In genomic region chr11:16982809-16983208, GRCh38 we compare ENCODE assay signal across 17 cellular contexts. TPM values are rescaled to one million over a fixed set of nuclear protein-coding genes. Genes with fewer than 3 reads are reported as not detected.
DNase-seq lines count a peak whose midpoint lies in the region; ATAC-seq and TF ChIP-seq lines count a peak whose summit lies in the region.
"Had no signal": no experiment of that assay in that cellular context is flagged by ENCODE, and none has a peak within 500 bp of the region (broad histone marks: within the 10 kb centered on the region; RNA-seq: fewer than 3 reads in every experiment).

No MANE protein-coding gene starts in this region.

- WGBS in mammary epithelial cell (ENCODE audit: low coverage, missing lambda C conversion rate): no CpG with 5 or more reads among the region's 1 CpG
- 100% methylated on average over 1 of the region's 1 CpG for WGBS in mesodermal cell (ENCODE audit: insufficient coverage in 2 of 2), 2 experiments

- TF ChIP-seq CTCF in MM.1S (IDR thresholded peaks at IDR 0.05; ENCODE audit: low read length): no peak
- no peak for TF ChIP-seq CTCF in mammary epithelial cell (conservative IDR thresholded peaks at IDR 0.05 in 1 of 2, IDR thresholded peaks at IDR 0.05 in 1 of 2; ENCODE audit: extremely low read depth in 1 of 2, insufficient read depth in 1 of 2, low read depth in 1 of 2, low read length in 2 of 2)
- TF ChIP-seq CTCF in uterus (IDR thresholded peaks at IDR 0.05): no peak

- H4K20me1 ChIP-seq in MM.1S (ENCODE audit: insufficient read depth, low read length): no peaks in the 10 kb centered on the region
- H4K20me1 ChIP-seq in mammary epithelial cell (ENCODE audit: insufficient read depth, low read length): no peaks in the 10 kb centered on the region
- H4K20me1 ChIP-seq: BLaER1 treated with 17β-estradiol and CSF1 and Interleukin-3, amounts not matched to agents 10 nM and 100 nM had no signal

- H3K4me3 ChIP-seq in MM.1S (ENCODE audit: low read length): peak overlapping the region; percentile 10; the same call in 1 of the 2 replicates
- H3K4me3 ChIP-seq in mammary epithelial cell (replicated peaks in 1 of 3; ENCODE audit: insufficient read depth in 1 of 3, low read depth in 2 of 3, low read length in 3 of 3): no peak overlapping the region
- no peak overlapping the region for H3K4me3 ChIP-seq in mesodermal cell (ENCODE audit: extremely low read depth, insufficient read depth, low read length, poor library complexity, severe bottlenecking)
- H3K4me3 ChIP-seq in uterus: no peak overlapping the region
- H3K4me3 ChIP-seq: adrenal gland; BLaER1 treated with 17β-estradiol and CSF1 and Interleukin-3, amounts not matched to agents 10 nM and 100 nM; heart right ventricle; psoas muscle had no signal

- TF ChIP-seq POLR2A in uterus (IDR thresholded peaks at IDR 0.05): no peak

- peaks cover 87% of the 10 kb centered on the region for H3K79me2 ChIP-seq in MM.1S (ENCODE audit: low read length)
- no peaks in the 10 kb centered on the region for H3K79me2 ChIP-seq in mammary epithelial cell (ENCODE audit: insufficient read depth, low read length)

- intact Hi-C loops in mammary epithelial cell (cut with micrococcal nuclease): no loop called here
- intact Hi-C loops in uterus (cut with DNase I; ENCODE audit: low total_unique reads): no loop called here
- intact Hi-C loops in left colon (cut with DNase I, micrococcal nuclease): no loop called here

- CTCF ChIA-PET in mammary epithelial cell (lab: Charles Lee; ENCODE audit: low non-redundant PET): no interaction called here

- H3K4me2 ChIP-seq in MM.1S (ENCODE audit: low read depth, low read length): peak overlapping the region; percentile 86
- H3K4me2 ChIP-seq in mammary epithelial cell (ENCODE audit: insufficient read depth, low read depth, low read length): no peak overlapping the region

- H3K4me1 ChIP-seq in MM.1S (ENCODE audit: low read length) (peaks cover 56% of the 10 kb centered on the region), mammary epithelial cell (ENCODE audit: insufficient read depth, low read length) (peaks cover 16% of the 10 kb centered on the region), mesodermal cell (ENCODE audit: control insufficient read depth, insufficient read depth, low read length, poor library complexity, severe bottlenecking) (peaks cover 50% of the 10 kb centered on the region), uterus (no peaks in the 10 kb centered on the region)
- H3K4me1 ChIP-seq: psoas muscle had no signal

- no peak for DNase-seq in MM.1S
- DNase-seq in mammary epithelial cell: no peak
- no peak for DNase-seq in uterus
- DNase-seq in DMS79 treated with DMSO at 0.1 percent for 48 hours (lab: John Stamatoyannopoulos, UW): no peak
- no peak for DNase-seq in left colon
- DNase-seq: activated CD4-positive, alpha-beta T cell treated with anti-CD3 and anti-CD28 coated beads, Interleukin-2, amount 50 U/mL, for 48 hours; activated T-cell treated with anti-CD3 and anti-CD28 coated beads, Interleukin-2, amount 50 U/mL, for 72 hours; cortex of kidney; H7; heart right ventricle; NCI-H69; psoas muscle had no signal

- H3K27ac ChIP-seq in MM.1S (ENCODE audit: low read length) (peak overlapping the region; percentile 86), mammary epithelial cell (ENCODE audit: insufficient read depth, low read depth, low read length) (no peak overlapping the region), mesodermal cell (ENCODE audit: low read depth, low read length, severe bottlenecking) (peak overlapping the region; percentile 96), temporal lobe (ENCODE audit: low read depth, low read length) (peak overlapping the region; percentile 92), uterus (no peak overlapping the region)
- H3K27ac ChIP-seq: adrenal gland; BLaER1 treated with 17β-estradiol and CSF1 and Interleukin-3, amounts not matched to agents 10 nM and 100 nM; heart right ventricle; psoas muscle had no signal

- peaks cover 40% of the 10 kb centered on the region for H3F3A ChIP-seq in MM.1S (ENCODE audit: insufficient read depth, low read length)

- no TSS peak for BruUV-seq in mammary epithelial cell (replicated peaks; lab: Mats Ljungman, UMichigan)

- H3K36me3 ChIP-seq in MM.1S (replicated peaks; ENCODE audit: insufficient read depth, low read length): no peaks in the 10 kb centered on the region
- no peaks in the 10 kb centered on the region for H3K36me3 ChIP-seq in mammary epithelial cell (ENCODE audit: insufficient read depth, low read length)
- no peaks in the 10 kb centered on the region for H3K36me3 ChIP-seq in mesodermal cell (ENCODE audit: control insufficient read depth, insufficient read depth, low read length)
- H3K36me3 ChIP-seq in uterus: no peaks in the 10 kb centered on the region
- H3K36me3 ChIP-seq: adrenal gland; BLaER1 treated with 17β-estradiol and CSF1 and Interleukin-3, amounts not matched to agents 10 nM and 100 nM; heart right ventricle had no signal

- ATAC-seq in GM21723 (IDR thresholded peaks at IDR 0.05; ENCODE audit: unreplicated experiment) (no peak), left colon (no peak)
- ATAC-seq: activated T-cell treated with anti-CD3 and anti-CD28 coated beads, Interleukin-2, amount 50 U/mL, for 72 hours; psoas muscle had no signal

- in situ Hi-C loops in mammary epithelial cell (cut with MboI; ENCODE audit: low sequenced_read_pairs in 2 of 2): no loop called here

- H2AFZ ChIP-seq in MM.1S (ENCODE audit: low read length) (peak overlapping the region; percentile 53), mammary epithelial cell (ENCODE audit: low read depth, low read length) (peak overlapping the region; percentile 29)

- H3K9me2 ChIP-seq in MM.1S (replicated peaks; ENCODE audit: insufficient read depth, low read length): no peaks in the 10 kb centered on the region

- H3K9ac ChIP-seq in MM.1S (ENCODE audit: low read length) (peak overlapping the region; percentile 53), mammary epithelial cell (ENCODE audit: insufficient read depth, low read length) (no peak overlapping the region)
- H3K9ac ChIP-seq: BLaER1 treated with 17β-estradiol and CSF1 and Interleukin-3, amounts not matched to agents 10 nM and 100 nM had no signal

- dilution Hi-C loops in mammary epithelial cell (cut with HindIII; ENCODE audit: low sequenced_read_pairs): loop anchor here (5.0 kb wide), 1 partner anchor 36 kb away; no protein-coding TSS in a partner anchor

- no peaks in the 10 kb centered on the region for H3K27me3 ChIP-seq in MM.1S (replicated peaks; ENCODE audit: insufficient read depth, low read length)
- no peaks in the 10 kb centered on the region for H3K27me3 ChIP-seq in mammary epithelial cell (ENCODE audit: insufficient read depth, low read length)
- H3K27me3 ChIP-seq in uterus: no peaks in the 10 kb centered on the region
- H3K27me3 ChIP-seq: adrenal gland; BLaER1 treated with 17β-estradiol and CSF1 and Interleukin-3, amounts not matched to agents 10 nM and 100 nM; heart right ventricle had no signal

- H3K9me3 ChIP-seq in MM.1S (replicated peaks; ENCODE audit: insufficient read depth, low read length): no peaks in the 10 kb centered on the region
- no peaks in the 10 kb centered on the region for H3K9me3 ChIP-seq in mammary epithelial cell (replicated peaks; ENCODE audit: insufficient read depth, low read length)
- H3K9me3 ChIP-seq in mesodermal cell (ENCODE audit: control insufficient read depth, low read length): no peaks in the 10 kb centered on the region
- no peaks in the 10 kb centered on the region for H3K9me3 ChIP-seq in uterus
- H3K9me3 ChIP-seq: adrenal gland; BLaER1 treated with 17β-estradiol and CSF1 and Interleukin-3, amounts not matched to agents 10 nM and 100 nM; heart right ventricle; psoas muscle had no signal

RNA-seq across cellular contexts. Expression of gene PLEKHA7, which starts 31.4 kb away (rescaled TPM):
- 1 to 10 TPM; 5.8 to 5.9 TPM for total RNA-seq in mammary epithelial cell
- 4.5 TPM for polyA plus RNA-seq in mammary epithelial cell
- polyA minus RNA-seq in mammary epithelial cell: 7.5 TPM
- polyA plus RNA-seq in mesodermal cell (2013, experiment 1 of 2): 4.6 TPM
- polyA plus RNA-seq in mesodermal cell (2013, experiment 2 of 2): 4.8 TPM
- 5.7 TPM for total RNA-seq in temporal lobe
- 10 to 100 TPM; 13.3 to 38.2 (median 26.7) TPM for total RNA-seq in uterus
- 100 to 1,000 TPM in 1 of 2 donors, 10 to 100 TPM in 1; 81.3 to 110 TPM for total RNA-seq in left colon

Comparison
In these comparisons a context has a peak if more than half of its experiments do, and no peak if none do; other contexts are left out.
1. H3K27ac ChIP-seq: peak in MM.1S (single experiment), mesodermal cell (single experiment) and temporal lobe (single experiment); none in mammary epithelial cell (single experiment) and uterus (0 of 2).